In genomic region chr19:51296331-51297093, GRCh38 we compare ENCODE assay signal across 21 cellular contexts. TPM values are rescaled to one million over a fixed set of nuclear protein-coding genes. Genes with fewer than 3 reads are reported as not detected.
DNase-seq lines count a peak whose midpoint lies in the region; ATAC-seq, FAIRE-seq and TF ChIP-seq lines count a peak whose summit lies in the region.
"Had no signal": no experiment of that assay in that cellular context is flagged by ENCODE, and none has a peak within 500 bp of the region (broad histone marks: within the 10 kb centered on the region; RNA-seq: fewer than 3 reads in every experiment).

No MANE protein-coding gene starts in this region.

- TF ChIP-seq POLR2A in A549 (IDR thresholded peaks at IDR 0.05; ENCODE audit: low read length), result no peak

- no peak overlapping the region for H3K4me3 ChIP-seq in A549
- no peak overlapping the region for H3K4me3 ChIP-seq in fibroblast of mammary gland (ENCODE audit: control insufficient read depth, low read depth, low read length)
- H3K4me3 ChIP-seq: breast epithelium, lung, vagina had no signal

- H3K4me2 ChIP-seq in A549, result no peak overlapping the region

- no peak for FAIRE-seq in A549 (lab: Jason Lieb, UNC)

- H3K9me3 ChIP-seq in A549, result no peaks in the 10 kb centered on the region; the same call in 2 of the 3 replicates
- H3K9me3 ChIP-seq: breast epithelium, vagina had no signal

- 37% methylated on average over 9 of the region's 9 CpGs for WGBS in A549 (ENCODE audit: missing lambda C conversion rate)

- no peaks in the 10 kb centered on the region for H3K36me3 Mint-ChIP-seq in activated CD4-positive, alpha-beta memory T cell treated with anti-CD3 and anti-CD28 coated beads, Interleukin-2, amount 10 ng/mL, durations not matched to agents 7 days and 5 days (ENCODE audit: low read depth)
- H3K36me3 Mint-ChIP-seq: activated naive CD8-positive, alpha-beta T cell; stimulated activated memory B cell treated with anti-CD40 and anti-IgM and Interleukin-4, amounts not matched to agents 10 μg/mL and 1 μg/mL and 100 μg/mL, for 72 hours had no signal

- POLR2A ChIA-PET in A549 (lab: Yijun Ruan, JAX), result no interaction called here
- POLR2A ChIA-PET in activated CD4-positive, alpha-beta memory T cell treated with anti-CD3 and anti-CD28 coated beads, Interleukin-2, amount 10 ng/mL, durations not matched to agents 7 days and 5 days (lab: Charles Lee), result no interaction called here

- no peak overlapping the region for H3K27ac ChIP-seq in A549
- H3K27ac ChIP-seq: breast epithelium, vagina had no signal

- CTCF ChIA-PET in A549 (lab: Yijun Ruan, JAX), result interaction anchor here (0.9 to 1.9 kb wide), 9 partner anchors 9 to 361 kb away, joined by 3 to 6 read pairs (median 3); no protein-coding TSS in a partner anchor
- CTCF ChIA-PET in activated CD4-positive, alpha-beta memory T cell treated with anti-CD3 and anti-CD28 coated beads, Interleukin-2, amount 10 ng/mL, durations not matched to agents 7 days and 5 days (lab: Charles Lee), result no interaction called here

- TF ChIP-seq EP300 in A549 (IDR thresholded peaks at IDR 0.05), result no peak

- no peak overlapping the region for H3K4me3 Mint-ChIP-seq in activated CD4-positive, alpha-beta memory T cell treated with anti-CD3 and anti-CD28 coated beads, Interleukin-2, amount 10 ng/mL, durations not matched to agents 7 days and 5 days
- H3K4me3 Mint-ChIP-seq: activated naive CD8-positive, alpha-beta T cell; stimulated activated memory B cell treated with anti-CD40 and anti-IgM and Interleukin-4, amounts not matched to agents 10 μg/mL and 1 μg/mL and 100 μg/mL, for 72 hours had no signal

- H3K4me1 ChIP-seq in A549, result no peaks in the 10 kb centered on the region
- H3K4me1 ChIP-seq: breast epithelium, vagina had no signal

- in situ Hi-C loops in GM13977 (cut with MboI; ENCODE audit: low pct_unique_long_range_greater_than_20kb, low sequenced_read_pairs, unreplicated experiment), result no loop called here

- H3K9me3 Mint-ChIP-seq in activated CD4-positive, alpha-beta memory T cell treated with anti-CD3 and anti-CD28 coated beads, Interleukin-2, amount 10 ng/mL, durations not matched to agents 7 days and 5 days, result no peaks in the 10 kb centered on the region
- H3K9me3 Mint-ChIP-seq: stimulated activated memory B cell treated with anti-CD40 and anti-IgM and Interleukin-4, amounts not matched to agents 10 μg/mL and 1 μg/mL and 100 μg/mL, for 72 hours had no signal

- H3K27ac Mint-ChIP-seq in activated CD4-positive, alpha-beta memory T cell treated with anti-CD3 and anti-CD28 coated beads, Interleukin-2, amount 10 ng/mL, durations not matched to agents 7 days and 5 days, result no peak overlapping the region
- H3K27ac Mint-ChIP-seq: activated naive CD8-positive, alpha-beta T cell; stimulated activated memory B cell treated with anti-CD40 and anti-IgM and Interleukin-4, amounts not matched to agents 10 μg/mL and 1 μg/mL and 100 μg/mL, for 72 hours had no signal

- peak; percentile 58 to 82; a peak in 5 of 6 replicates for ATAC-seq in A549
- ATAC-seq: stimulated activated memory B cell treated with anti-CD40 and anti-IgM and Interleukin-4, amounts not matched to agents 10 μg/mL and 1 μg/mL and 100 μg/mL, for 72 hours had no signal

- peaks cover 21% of the 10 kb centered on the region for H3K27me3 Mint-ChIP-seq in activated CD4-positive, alpha-beta memory T cell treated with anti-CD3 and anti-CD28 coated beads, Interleukin-2, amount 10 ng/mL, durations not matched to agents 7 days and 5 days

- H3K4me1 Mint-ChIP-seq in activated CD4-positive, alpha-beta memory T cell treated with anti-CD3 and anti-CD28 coated beads, Interleukin-2, amount 10 ng/mL, durations not matched to agents 7 days and 5 days, result peaks cover 3% of the 10 kb centered on the region
- H3K4me1 Mint-ChIP-seq: stimulated activated memory B cell treated with anti-CD40 and anti-IgM and Interleukin-4, amounts not matched to agents 10 μg/mL and 1 μg/mL and 100 μg/mL, for 72 hours had no signal

- DNase-seq in A549 (ENCODE audit: low read depth in 1 of 2, low spot score in 1 of 2) (peak in 1 of 2 experiments; percentile 36), GM13977 (ENCODE audit: low spot score) (no peak), OCI-M1 (lab: John Stamatoyannopoulos, UW) (peak; percentile 40), fibroblast of mammary gland (ENCODE audit: low read depth) (no peak), middle frontal gyrus (ENCODE audit: extremely low spot score, low spot score) (no peak), glomerular visceral epithelial cell (ENCODE audit: extremely low spot score) (no peak), putamen (ENCODE audit: low spot score) (no peak)
- DNase-seq in activated CD4-positive, alpha-beta memory T cell treated with anti-CD3 and anti-CD28 coated beads, Interleukin-2, amount 10 ng/mL, durations not matched to agents 7 days and 5 days, result no peak
- DNase-seq: activated CD4-positive, alpha-beta T cell treated with anti-CD3 and anti-CD28 coated beads for 4 hours; effector CD8-positive, alpha-beta T cell; foreskin fibroblast; NCI-H1105; NCI-H2227 treated with DMSO at 0.1 percent for 48 hours; T-helper 1 cell had no signal

- TF ChIP-seq CTCF in A549 (IDR thresholded peaks at IDR 0.05) (peak; percentile 31), GM13977 (IDR thresholded peaks at IDR 0.05; ENCODE audit: extremely low read depth, insufficient read depth, missing control alignments) (peak; percentile 6), fibroblast of mammary gland (conservative IDR thresholded peaks at IDR 0.05; ENCODE audit: control insufficient read depth, insufficient read depth, low read depth, low read length) (peak; percentile 9)

- peak; percentile 47 to 65; a peak in 4 of 5 replicates for TF ChIP-seq RAD21 in A549 (conservative IDR thresholded peaks at IDR 0.05 in 1 of 2, IDR thresholded peaks at IDR 0.05 in 1 of 2)

TF ChIP-seq in A549, 52 proteins besides CTCF, POLR2A, EP300 and RAD21 (continues in another document):
- TF ChIP-seq ZC3H11A (IDR thresholded peaks at IDR 0.05), result no peak
- TF ChIP-seq HOXA7 (CRISPR knock-in tag; IDR thresholded peaks at IDR 0.05), result no peak
- TF ChIP-seq RARB (CRISPR knock-in tag; IDR thresholded peaks at IDR 0.05), result no peak
- TF ChIP-seq, protein P1, sequence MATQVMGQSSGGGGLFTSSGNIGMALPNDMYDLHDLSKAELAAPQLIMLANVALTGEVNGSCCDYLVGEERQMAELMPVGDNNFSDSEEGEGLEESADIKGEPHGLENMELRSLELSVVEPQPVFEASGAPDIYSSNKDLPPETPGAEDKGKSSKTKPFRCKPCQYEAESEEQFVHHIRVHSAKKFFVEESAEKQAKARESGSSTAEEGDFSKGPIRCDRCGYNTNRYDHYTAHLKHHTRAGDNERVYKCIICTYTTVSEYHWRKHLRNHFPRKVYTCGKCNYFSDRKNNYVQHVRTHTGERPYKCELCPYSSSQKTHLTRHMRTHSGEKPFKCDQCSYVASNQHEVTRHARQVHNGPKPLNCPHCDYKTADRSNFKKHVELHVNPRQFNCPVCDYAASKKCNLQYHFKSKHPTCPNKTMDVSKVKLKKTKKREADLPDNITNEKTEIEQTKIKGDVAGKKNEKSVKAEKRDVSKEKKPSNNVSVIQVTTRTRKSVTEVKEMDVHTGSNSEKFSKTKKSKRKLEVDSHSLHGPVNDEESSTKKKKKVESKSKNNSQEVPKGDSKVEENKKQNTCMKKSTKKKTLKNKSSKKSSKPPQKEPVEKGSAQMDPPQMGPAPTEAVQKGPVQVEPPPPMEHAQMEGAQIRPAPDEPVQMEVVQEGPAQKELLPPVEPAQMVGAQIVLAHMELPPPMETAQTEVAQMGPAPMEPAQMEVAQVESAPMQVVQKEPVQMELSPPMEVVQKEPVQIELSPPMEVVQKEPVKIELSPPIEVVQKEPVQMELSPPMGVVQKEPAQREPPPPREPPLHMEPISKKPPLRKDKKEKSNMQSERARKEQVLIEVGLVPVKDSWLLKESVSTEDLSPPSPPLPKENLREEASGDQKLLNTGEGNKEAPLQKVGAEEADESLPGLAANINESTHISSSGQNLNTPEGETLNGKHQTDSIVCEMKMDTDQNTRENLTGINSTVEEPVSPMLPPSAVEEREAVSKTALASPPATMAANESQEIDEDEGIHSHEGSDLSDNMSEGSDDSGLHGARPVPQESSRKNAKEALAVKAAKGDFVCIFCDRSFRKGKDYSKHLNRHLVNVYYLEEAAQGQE (IDR thresholded peaks at IDR 0.05), result no peak
- no peak for TF ChIP-seq HES2 (IDR thresholded peaks at IDR 0.05)
- peak; percentile 14; the same call in 1 of the 3 replicates for TF ChIP-seq SMC3 (IDR thresholded peaks at IDR 0.05)
- TF ChIP-seq MAZ (IDR thresholded peaks at IDR 0.05; ENCODE audit: borderline replicate concordance, low read depth, low read length), result no peak
- TF ChIP-seq FOSB (CRISPR knock-in tag; IDR thresholded peaks at IDR 0.05), result no peak

RNA-seq across cellular contexts. Expression of gene IGLON5, which starts 14.9 kb away (rescaled TPM):
- polyA plus RNA-seq in A549 (2011; rRNA removed) (0.04 and 0.08 TPM in 2 replicates), A549 (2017; fragmentation: RNase III; extraction: RNeasy Plus Mini Kit Qiagen cat#74134 plus additional on column Dnase treatment) (0.05 to 0.06 TPM in 2 of 3 replicates, not detected in the other)
- polyA plus RNA-seq in A549 (2012; cell fraction: cytosol; rRNA removed), result 0.01 and 0.03 TPM in 2 replicates
- 0.05 TPM in 1 of 2 replicates, not detected in the other for polyA plus RNA-seq in A549 (2012; cell fraction: nucleus; rRNA removed)
- polyA minus RNA-seq in A549 (2011; rRNA and poly(A)+ RNA removed), result not detected in 2 replicates
- under 1 TPM; 0.68 to 0.81 TPM for total RNA-seq in activated CD4-positive, alpha-beta memory T cell treated with anti-CD3 and anti-CD28 coated beads, Interleukin-2, amount 10 ng/mL, durations not matched to agents 7 days and 5 days
- total RNA-seq: HT1080, vagina had no signal
- polyA plus RNA-seq: AG04450 had no signal

RNA-seq across cellular contexts. Expression of gene VSIG10L, which starts 45.4 kb away (rescaled TPM):
- polyA plus RNA-seq in A549 (2011; rRNA removed), result 8.6 and 9.2 TPM in 2 replicates
- 7.0 and 9.4 TPM in 2 replicates for polyA plus RNA-seq in A549 (2012; cell fraction: cytosol; rRNA removed)
- polyA plus RNA-seq in A549 (2012; cell fraction: nucleus; rRNA removed), result 11.1 and 11.7 TPM in 2 replicates
- 5.7 to 6.8 TPM (median 6.7 TPM) in 3 replicates for polyA plus RNA-seq in A549 (2017; fragmentation: RNase III; extraction: RNeasy Plus Mini Kit Qiagen cat#74134 plus additional on column Dnase treatment)
- polyA minus RNA-seq in A549 (2011; rRNA and poly(A)+ RNA removed), result 1.1 and 2.0 TPM in 2 replicates
- total RNA-seq in activated CD4-positive, alpha-beta memory T cell treated with anti-CD3 and anti-CD28 coated beads, Interleukin-2, amount 10 ng/mL, durations not matched to agents 7 days and 5 days, result 1 to 10 TPM; 2.3 to 2.5 TPM

RNA-seq across cellular contexts. Expression of gene SIGLECL1, which starts 45.6 kb away (rescaled TPM):
- polyA plus RNA-seq in A549 (2011; rRNA removed) (not detected in 2 replicates), A549 (2017; fragmentation: RNase III; extraction: RNeasy Plus Mini Kit Qiagen cat#74134 plus additional on column Dnase treatment) (not detected in 3 replicates)
- not detected in 2 replicates for polyA plus RNA-seq in A549 (2012; cell fraction: cytosol; rRNA removed)
- not detected in 2 replicates for polyA plus RNA-seq in A549 (2012; cell fraction: nucleus; rRNA removed)
- not detected in 2 replicates for polyA minus RNA-seq in A549 (2011; rRNA and poly(A)+ RNA removed)
- total RNA-seq in activated CD4-positive, alpha-beta memory T cell treated with anti-CD3 and anti-CD28 coated beads, Interleukin-2, amount 10 ng/mL, durations not matched to agents 7 days and 5 days, result under 1 TPM in 1 of 2 experiments, not detected in 1; 0.18 TPM
- total RNA-seq: breast epithelium, HT1080, lung, vagina had no signal
- polyA plus RNA-seq: AG04450 had no signal
